17 cellular contexts compared by ENCODE assay signal in genomic region chr11:121421149-121421906, GRCh38. TPM values are rescaled to one million over a fixed set of nuclear protein-coding genes. Genes with fewer than 3 reads are reported as not detected.
DNase-seq lines count a peak whose midpoint lies in the region; ATAC-seq and TF ChIP-seq lines count a peak whose summit lies in the region.
"Had no signal": no experiment of that assay in that cellular context is flagged by ENCODE, and none has a peak within 500 bp of the region (broad histone marks: within the 10 kb centered on the region; RNA-seq: fewer than 3 reads in every experiment).

No MANE protein-coding gene starts in this region.

- peaks cover 0 to 9% (median 4%) of the 10 kb centered on the region in 7 donors for H3K9me3 Mint-ChIP-seq in naive B cell
- H3K9me3 Mint-ChIP-seq: natural killer cell treated with Interleukin-12 subunit alpha and Interleukin-12 subunit beta and Interleukin-15 and Interleukin-18, amount 100 ng/mL, for 72 hours had no signal

- H3K4me1 Mint-ChIP-seq in naive B cell, result peaks cover 62 to 87% (median 71%) of the 10 kb centered on the region in 3 donors

- no peaks in the 10 kb centered on the region for H3K27me3 Mint-ChIP-seq in naive B cell
- H3K27me3 Mint-ChIP-seq: natural killer cell treated with Interleukin-12 subunit alpha and Interleukin-12 subunit beta and Interleukin-15 and Interleukin-18, amount 100 ng/mL, for 72 hours had no signal

- ATAC-seq in GM18520 (IDR thresholded peaks at IDR 0.05; ENCODE audit: unreplicated experiment), result peak; percentile 39
- no peak for ATAC-seq in naive B cell (ENCODE audit: low read depth in 2 of 2)
- ATAC-seq in HG03460 (IDR thresholded peaks at IDR 0.05; ENCODE audit: unreplicated experiment), result no peak
- ATAC-seq: activated CD4-positive, CD25-positive, alpha-beta regulatory T cell treated with anti-CD3 and anti-CD28 coated beads, Interleukin-2, amount 50 U/mL, for 24 hours; natural killer cell treated with Interleukin-12 subunit alpha and Interleukin-12 subunit beta and Interleukin-15 and Interleukin-18, amount 100 ng/mL, for 72 hours had no signal

- DNase-seq in Caki2 (ENCODE audit: low read depth), result peak; percentile 15
- DNase-seq in RWPE1 (ENCODE audit: low spot score), result peak; percentile 37
- no peak for DNase-seq in naive B cell
- DNase-seq in D341Med (ENCODE audit: low spot score), result no peak
- no peak for DNase-seq in ACHN
- DNase-seq: activated T-cell treated with anti-CD3 and anti-CD28 coated beads, Interleukin-2, amount 50 U/mL, for 72 hours; DMS79 treated with DMSO at 0.1 percent for 48 hours; effector CD4-positive, alpha-beta T cell; kidney glomerular epithelial cell; NCI-H1048; SJCRH30; testis had no signal

- H3K4me3 Mint-ChIP-seq in naive B cell, result peak overlapping the region in 5 of 8 donors; percentile 16 to 62 (median 44)
- H3K4me3 Mint-ChIP-seq: natural killer cell treated with Interleukin-12 subunit alpha and Interleukin-12 subunit beta and Interleukin-15 and Interleukin-18, amount 100 ng/mL, for 72 hours had no signal

- H3K36me3 Mint-ChIP-seq in naive B cell, result peaks cover 0 to 5% of the 10 kb centered on the region in 2 donors

- POLR2A ChIA-PET in RWPE1 (lab: Yijun Ruan, JAX; ENCODE audit: low non-redundant PET), result no interaction called here

- CTCF ChIA-PET in RWPE1 (lab: Yijun Ruan, JAX), result interaction anchor here (0.7 kb wide), 1 partner anchor 206 kb away, joined by 4 read pairs; no protein-coding TSS in a partner anchor

- TF ChIP-seq CTCF in RWPE1 (conservative IDR thresholded peaks at IDR 0.05; ENCODE audit: low read depth), result no peak

- H3K27ac Mint-ChIP-seq in naive B cell, result peak overlapping the region; percentile 56 to 97 (median 91)

- in situ Hi-C loops in Caki2 (cut with HindIII; ENCODE audit: low pct_unique_long_range_greater_than_20kb, low sequenced_read_pairs), result no loop called here
- in situ Hi-C loops in ACHN (cut with HindIII; ENCODE audit: low pct_ligation_motif_present, low pct_unique_long_range_greater_than_20kb, low sequenced_read_pairs), result no loop called here

- no peak overlapping the region for H3K27ac ChIP-seq in RWPE1
- H3K27ac ChIP-seq: HL-60, SJCRH30, testis had no signal

RNA-seq across cellular contexts. Expression of gene SORL1, which starts 30.8 kb away (rescaled TPM):
- total RNA-seq in Caki2 (2014; rRNA removed; shearing (Covaris generic); ENCODE audit: low replicate concordance), result 14.0 and 15.1 TPM in 2 replicates
- polyA plus RNA-seq in naive B cell (ENCODE audit: low read depth in 6 of 6), result 100 to 1,000 TPM in 1 of 6 donors, 10 to 100 TPM in 5; 61.7 to 102 (median 83.8) TPM

Comparison
In these comparisons a context has a peak if more than half of its experiments do, and no peak if none do; other contexts are left out.
1. DNase-seq: peak in Caki2 (single experiment) and RWPE1 (single experiment); none in naive B cell (single experiment), D341Med (single experiment) and ACHN (single experiment).